In genomic region chr12:29725587-29726320, GRCh38 we compare ENCODE assay signal across 9 cellular contexts. TPM values are rescaled to one million over a fixed set of nuclear protein-coding genes. Genes with fewer than 3 reads are reported as not detected.
DNase-seq lines count a peak whose midpoint lies in the region; ATAC-seq and TF ChIP-seq lines count a peak whose summit lies in the region.
"Had no signal": no experiment of that assay in that cellular context is flagged by ENCODE, and none has a peak within 500 bp of the region (broad histone marks: within the 10 kb centered on the region; RNA-seq: fewer than 3 reads in every experiment).

No MANE protein-coding gene starts in this region.

- no peaks in the 10 kb centered on the region for H3K27me3 ChIP-seq in right atrium auricular region
- H3K27me3 ChIP-seq in colonic mucosa, result no peaks in the 10 kb centered on the region

- H3K9me3 ChIP-seq in HEK293 (ENCODE audit: control insufficient read depth, insufficient read depth, low read depth, low read length) (no peaks in the 10 kb centered on the region), right atrium auricular region (no peaks in the 10 kb centered on the region), colonic mucosa (no peaks in the 10 kb centered on the region)

- no peak for ATAC-seq in HG02884 (IDR thresholded peaks at IDR 0.05; ENCODE audit: unreplicated experiment)

- no peak overlapping the region for H3K4me3 ChIP-seq in HEK293 (ENCODE audit: low read depth, low read length)
- H3K4me3 ChIP-seq in right atrium auricular region, result no peak overlapping the region
- H3K4me3 ChIP-seq in colonic mucosa, result no peak overlapping the region

- TF ChIP-seq CTCF in HEK293 (tag by site-specific recombination; IDR thresholded peaks at IDR 0.05) (no peak), right atrium auricular region (IDR thresholded peaks at IDR 0.05) (no peak), colonic mucosa (IDR thresholded peaks at IDR 0.05) (no peak)

- H3K27ac ChIP-seq in HEK293 (ENCODE audit: extremely low read depth, low read depth, low read length) (peak overlapping the region; percentile 80), right atrium auricular region (peak overlapping the region; percentile 66 to 78), colonic mucosa (no peak overlapping the region)

- H3K4me1 ChIP-seq in HEK293 (ENCODE audit: control insufficient read depth, insufficient read depth, low read length) (peaks cover 8% of the 10 kb centered on the region), right atrium auricular region (peaks cover 0 to 54% of the 10 kb centered on the region in 2 donors), colonic mucosa (no peaks in the 10 kb centered on the region)

- DNase-seq in amniotic epithelial cell (ENCODE audit: low read depth), result peak; percentile 86
- DNase-seq in right atrium auricular region (ENCODE audit: low spot score), result peak; percentile 70
- peak; percentile 92 for DNase-seq in smooth muscle cell of the brain vasculature (ENCODE audit: low read depth, low spot score)
- DNase-seq in colonic mucosa, result no peak
- no peak for DNase-seq in SW480 (ENCODE audit: low spot score)
- no peak for DNase-seq in activated T-cell treated with anti-CD3 and anti-CD28 coated beads for 4 hours
- DNase-seq: activated naive CD4-positive, alpha-beta T cell treated with Interleukin-2 at 50 U/mL for 16 hours had no signal

- H3K36me3 ChIP-seq in HEK293 (ENCODE audit: control insufficient read depth in 2 of 2, insufficient read depth in 1 of 2, low read length in 2 of 2) (no peaks in the 10 kb centered on the region), right atrium auricular region (no peaks in the 10 kb centered on the region), colonic mucosa (no peaks in the 10 kb centered on the region)

- POLR2A ChIA-PET in HEK293 (lab: Yijun Ruan, JAX), result no interaction called here

- CTCF ChIA-PET in HEK293 (lab: Yijun Ruan, JAX), result interaction anchor here (0.7 kb wide), 1 partner anchor 169 kb away, joined by 4 read pairs; no protein-coding TSS in a partner anchor

- intact Hi-C loops in colonic mucosa (cut with DNase I), result no loop called here

- no peak overlapping the region for H3K9ac ChIP-seq in colonic mucosa (ENCODE audit: low read depth in 2 of 2, low read length in 2 of 2)

TF ChIP-seq in HEK293, 187 proteins besides CTCF, POLR2A, EP300 and RAD21 (continues in another document):
- TF ChIP-seq ZNF335 (tag by site-specific recombination; conservative IDR thresholded peaks at IDR 0.05) (peak; percentile 96), TRIM28 (IDR thresholded peaks at IDR 0.05; ENCODE audit: borderline replicate concordance, low read length) (0 out of 2 replicates have a peak, but pooled peaks have one; percentile 46), ZNF777 (tag by site-specific recombination; IDR thresholded peaks at IDR 0.05; ENCODE audit: borderline replicate concordance) (no peak), SP7 (tag by site-specific recombination; IDR thresholded peaks at IDR 0.05) (no peak), ATF2 (tag by site-specific recombination; IDR thresholded peaks at IDR 0.05; ENCODE audit: low read depth) (0 out of 2 replicates have a peak, but pooled peaks have one; percentile 4), ZNF404 (tag by site-specific recombination; IDR thresholded peaks at IDR 0.05) (no peak), ZBTB1 (tag by site-specific recombination; IDR thresholded peaks at IDR 0.05) (no peak), ZBTB17 (tag by site-specific recombination; IDR thresholded peaks at IDR 0.05) (0 out of 2 replicates have a peak, but pooled peaks have one; percentile 13), ZNF521 (tag by site-specific recombination; IDR thresholded peaks at IDR 0.05) (no peak), ZNF423 (tag by site-specific recombination; IDR thresholded peaks at IDR 0.05) (peak; percentile 86), OSR2 (tag by site-specific recombination; IDR thresholded peaks at IDR 0.05) (peak; percentile 61), IKZF3 (tag by site-specific recombination; IDR thresholded peaks at IDR 0.05) (peak; percentile 27; the same call in 1 of the 2 replicates), ZNF561 (tag by site-specific recombination; IDR thresholded peaks at IDR 0.05; ENCODE audit: borderline replicate concordance) (0 out of 2 replicates have a peak, but pooled peaks have one; percentile 34), YY1 (tag by site-specific recombination; IDR thresholded peaks at IDR 0.05) (no peak)
- TF ChIP-seq, protein P1, sequence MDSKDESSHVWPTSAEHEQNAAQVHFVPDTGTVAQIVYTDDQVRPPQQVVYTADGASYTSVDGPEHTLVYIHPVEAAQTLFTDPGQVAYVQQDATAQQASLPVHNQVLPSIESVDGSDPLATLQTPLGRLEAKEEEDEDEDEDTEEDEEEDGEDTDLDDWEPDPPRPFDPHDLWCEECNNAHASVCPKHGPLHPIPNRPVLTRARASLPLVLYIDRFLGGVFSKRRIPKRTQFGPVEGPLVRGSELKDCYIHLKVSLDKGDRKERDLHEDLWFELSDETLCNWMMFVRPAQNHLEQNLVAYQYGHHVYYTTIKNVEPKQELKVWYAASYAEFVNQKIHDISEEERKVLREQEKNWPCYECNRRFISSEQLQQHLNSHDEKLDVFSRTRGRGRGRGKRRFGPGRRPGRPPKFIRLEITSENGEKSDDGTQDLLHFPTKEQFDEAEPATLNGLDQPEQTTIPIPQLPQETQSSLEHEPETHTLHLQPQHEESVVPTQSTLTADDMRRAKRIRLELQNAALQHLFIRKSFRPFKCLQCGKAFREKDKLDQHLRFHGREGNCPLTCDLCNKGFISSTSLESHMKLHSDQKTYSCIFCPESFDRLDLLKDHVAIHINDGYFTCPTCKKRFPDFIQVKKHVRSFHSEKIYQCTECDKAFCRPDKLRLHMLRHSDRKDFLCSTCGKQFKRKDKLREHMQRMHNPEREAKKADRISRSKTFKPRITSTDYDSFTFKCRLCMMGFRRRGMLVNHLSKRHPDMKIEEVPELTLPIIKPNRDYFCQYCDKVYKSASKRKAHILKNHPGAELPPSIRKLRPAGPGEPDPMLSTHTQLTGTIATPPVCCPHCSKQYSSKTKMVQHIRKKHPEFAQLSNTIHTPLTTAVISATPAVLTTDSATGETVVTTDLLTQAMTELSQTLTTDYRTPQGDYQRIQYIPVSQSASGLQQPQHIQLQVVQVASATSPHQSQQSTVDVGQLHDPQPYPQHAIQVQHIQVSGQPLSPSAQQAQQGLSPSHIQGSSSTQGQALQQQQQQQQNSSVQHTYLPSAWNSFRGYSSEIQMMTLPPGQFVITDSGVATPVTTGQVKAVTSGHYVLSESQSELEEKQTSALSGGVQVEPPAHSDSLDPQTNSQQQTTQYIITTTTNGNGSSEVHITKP (tag by site-specific recombination; IDR thresholded peaks at IDR 0.05), result peak; percentile 84
- TF ChIP-seq, protein P2, sequence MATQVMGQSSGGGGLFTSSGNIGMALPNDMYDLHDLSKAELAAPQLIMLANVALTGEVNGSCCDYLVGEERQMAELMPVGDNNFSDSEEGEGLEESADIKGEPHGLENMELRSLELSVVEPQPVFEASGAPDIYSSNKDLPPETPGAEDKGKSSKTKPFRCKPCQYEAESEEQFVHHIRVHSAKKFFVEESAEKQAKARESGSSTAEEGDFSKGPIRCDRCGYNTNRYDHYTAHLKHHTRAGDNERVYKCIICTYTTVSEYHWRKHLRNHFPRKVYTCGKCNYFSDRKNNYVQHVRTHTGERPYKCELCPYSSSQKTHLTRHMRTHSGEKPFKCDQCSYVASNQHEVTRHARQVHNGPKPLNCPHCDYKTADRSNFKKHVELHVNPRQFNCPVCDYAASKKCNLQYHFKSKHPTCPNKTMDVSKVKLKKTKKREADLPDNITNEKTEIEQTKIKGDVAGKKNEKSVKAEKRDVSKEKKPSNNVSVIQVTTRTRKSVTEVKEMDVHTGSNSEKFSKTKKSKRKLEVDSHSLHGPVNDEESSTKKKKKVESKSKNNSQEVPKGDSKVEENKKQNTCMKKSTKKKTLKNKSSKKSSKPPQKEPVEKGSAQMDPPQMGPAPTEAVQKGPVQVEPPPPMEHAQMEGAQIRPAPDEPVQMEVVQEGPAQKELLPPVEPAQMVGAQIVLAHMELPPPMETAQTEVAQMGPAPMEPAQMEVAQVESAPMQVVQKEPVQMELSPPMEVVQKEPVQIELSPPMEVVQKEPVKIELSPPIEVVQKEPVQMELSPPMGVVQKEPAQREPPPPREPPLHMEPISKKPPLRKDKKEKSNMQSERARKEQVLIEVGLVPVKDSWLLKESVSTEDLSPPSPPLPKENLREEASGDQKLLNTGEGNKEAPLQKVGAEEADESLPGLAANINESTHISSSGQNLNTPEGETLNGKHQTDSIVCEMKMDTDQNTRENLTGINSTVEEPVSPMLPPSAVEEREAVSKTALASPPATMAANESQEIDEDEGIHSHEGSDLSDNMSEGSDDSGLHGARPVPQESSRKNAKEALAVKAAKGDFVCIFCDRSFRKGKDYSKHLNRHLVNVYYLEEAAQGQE (tag by site-specific recombination; IDR thresholded peaks at IDR 0.05), result no peak
- TF ChIP-seq, protein P3, sequence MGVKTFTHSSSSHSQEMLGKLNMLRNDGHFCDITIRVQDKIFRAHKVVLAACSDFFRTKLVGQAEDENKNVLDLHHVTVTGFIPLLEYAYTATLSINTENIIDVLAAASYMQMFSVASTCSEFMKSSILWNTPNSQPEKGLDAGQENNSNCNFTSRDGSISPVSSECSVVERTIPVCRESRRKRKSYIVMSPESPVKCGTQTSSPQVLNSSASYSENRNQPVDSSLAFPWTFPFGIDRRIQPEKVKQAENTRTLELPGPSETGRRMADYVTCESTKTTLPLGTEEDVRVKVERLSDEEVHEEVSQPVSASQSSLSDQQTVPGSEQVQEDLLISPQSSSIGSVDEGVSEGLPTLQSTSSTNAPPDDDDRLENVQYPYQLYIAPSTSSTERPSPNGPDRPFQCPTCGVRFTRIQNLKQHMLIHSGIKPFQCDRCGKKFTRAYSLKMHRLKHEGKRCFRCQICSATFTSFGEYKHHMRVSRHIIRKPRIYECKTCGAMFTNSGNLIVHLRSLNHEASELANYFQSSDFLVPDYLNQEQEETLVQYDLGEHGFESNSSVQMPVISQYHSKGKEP (tag by site-specific recombination; IDR thresholded peaks at IDR 0.05), result peak; percentile 75

RNA-seq across cellular contexts. Expression of gene TMTC1, which starts 58.0 kb away (rescaled TPM):
- total RNA-seq in right atrium auricular region, result 10 to 100 TPM; 60.1 to 60.3 TPM
- total RNA-seq in colonic mucosa, result 1 to 10 TPM; 3.3 to 6.3 TPM

Comparison
In these comparisons a context has a peak if more than half of its experiments do, and no peak if none do; other contexts are left out.
1. DNase-seq: peak in amniotic epithelial cell (single experiment), right atrium auricular region (single experiment) and smooth muscle cell of the brain vasculature (single experiment); none in colonic mucosa (single experiment), SW480 (single experiment) and activated T-cell treated with anti-CD3 and anti-CD28 coated beads for 4 hours (single experiment).
2. RNA of gene TMTC1, which starts 58.0 kb away (total RNA-seq): 60.1 to 60.3 TPM in right atrium auricular region; 3.3 to 6.3 TPM in colonic mucosa; every median in the first group is over 4 times any median in the second.